ENCODE assay signal across 12 cellular contexts in the genomic region with DNA sequence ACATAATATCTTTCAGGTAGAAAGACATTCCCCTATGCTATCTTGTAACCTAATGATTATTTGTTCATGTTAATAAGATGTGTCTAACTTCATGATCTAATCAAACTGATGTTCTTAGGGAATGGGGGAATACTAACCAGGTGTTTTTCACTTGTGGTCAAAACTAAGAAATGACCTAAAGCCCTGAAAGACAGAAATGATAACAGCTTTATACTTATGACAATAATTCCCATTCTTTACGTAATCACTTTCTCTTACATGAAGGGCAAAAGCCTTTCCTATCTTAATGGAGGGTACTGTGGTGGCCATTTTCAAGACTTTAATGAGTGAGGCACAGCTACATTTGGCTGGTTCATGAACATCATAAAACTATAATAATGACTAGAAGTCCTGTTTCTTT. TPM values are rescaled to one million over a fixed set of nuclear protein-coding genes. Genes with fewer than 3 reads are reported as not detected.
"Had no signal": no experiment of that assay in that cellular context is flagged by ENCODE, and none has a peak within 500 bp of the region (broad histone marks: within the 10 kb centered on the region; RNA-seq: fewer than 3 reads in every experiment).

No MANE protein-coding gene starts in this region.

- H3K36me3 ChIP-seq: esophagus muscularis mucosa, suprapubic skin had no signal

- H3K9me3 ChIP-seq: esophagus muscularis mucosa, suprapubic skin had no signal

- H3K27me3 ChIP-seq: esophagus muscularis mucosa had no signal

- H3K4me1 ChIP-seq: foreskin keratinocyte, suprapubic skin had no signal

- DNase-seq: activated CD4-positive, alpha-beta memory T cell treated with anti-CD3 and anti-CD28 coated beads, Interleukin-2, amount 10 ng/mL, durations not matched to agents 7 days and 5 days; activated CD4-positive, alpha-beta T cell treated with anti-CD3 and anti-CD28 coated beads for 36 hours; aorta; foreskin keratinocyte; islet precursor cell; nephron progenitor cell; stimulated activated CD4-positive, alpha-beta T cell treated with anti-CD3 and anti-CD28 coated beads, Interleukin-4, amount 100 ng/mL, for 1 hour; stimulated activated CD8-positive, alpha-beta memory T cell treated with anti-CD3 and anti-CD28 coated beads, Interleukin-4, amount 100 ng/mL, for 48 hours; stimulated activated naive CD8-positive, alpha-beta T cell treated with anti-CD3 and anti-CD28 coated beads, Interleukin-15, Interleukin-2, amounts not matched to agents 100 U/mL and 50 U/mL, for 24 hours; T1000 had no signal

- H3K27ac ChIP-seq: foreskin keratinocyte, suprapubic skin had no signal

- H3K4me3 ChIP-seq: suprapubic skin had no signal

RNA-seq across cellular contexts. Expression of gene MEIS2, which starts 33.9 kb away (rescaled TPM):
- total RNA-seq: activated CD4-positive, alpha-beta memory T cell treated with anti-CD3 and anti-CD28 coated beads, Interleukin-2, amount 10 ng/mL, durations not matched to agents 7 days and 5 days; activated CD4-positive, alpha-beta T cell treated with anti-CD3 and anti-CD28 coated beads for 36 hours had no signal
